17 cellular contexts compared by ENCODE assay signal in genomic region chr4:40579983-40580382, GRCh38. TPM values are rescaled to one million over a fixed set of nuclear protein-coding genes. Genes with fewer than 3 reads are reported as not detected.
A peak's percentile ranks its signal among the peaks of the same experiment; 100 is the strongest.
DNase-seq lines count a peak whose midpoint lies in the region; ATAC-seq and TF ChIP-seq lines count a peak whose summit lies in the region.
"Had no signal": no experiment of that assay in that cellular context is flagged by ENCODE, and none has a peak within 500 bp of the region (broad histone marks: within the 10 kb centered on the region; RNA-seq: fewer than 3 reads in every experiment).

No MANE protein-coding gene starts in this region.

- no peak overlapping the region for H3K4me3 Mint-ChIP-seq in stimulated activated memory B cell treated with anti-CD40 and anti-IgM and Interleukin-4, amounts not matched to agents 10 μg/mL and 1 μg/mL and 100 μg/mL, for 72 hours
- H3K4me3 Mint-ChIP-seq: activated T-cell treated with anti-CD3 and anti-CD28 coated beads, Interleukin-2, amount 50 U/mL, for 24 hours; nephron progenitor cell had no signal

- peaks cover 5% of the 10 kb centered on the region for H3K9me3 Mint-ChIP-seq in stimulated activated memory B cell treated with anti-CD40 and anti-IgM and Interleukin-4, amounts not matched to agents 10 μg/mL and 1 μg/mL and 100 μg/mL, for 72 hours
- H3K9me3 Mint-ChIP-seq: activated T-cell treated with anti-CD3 and anti-CD28 coated beads, Interleukin-2, amount 50 U/mL, for 24 hours; nephron progenitor cell had no signal

- DNase-seq in ELR (ENCODE audit: low read depth) (peak; percentile 88), NCI-H226 (peak; percentile 31), epithelial cell of proximal tubule (ENCODE audit: low read depth) (peak; percentile 76), NCI-H2196 treated with DMSO at 0.1 percent for 48 hours (lab: John Stamatoyannopoulos, UW; ENCODE audit: unreplicated experiment) (no peak), superior temporal gyrus (ENCODE audit: extremely low spot score) (no peak)
- no peak for DNase-seq in central memory CD4-positive, alpha-beta T cell
- DNase-seq: activated T-cell treated with anti-CD3 and anti-CD28 coated beads, Interleukin-2, amount 50 U/mL, for 24 hours; anterior cingulate cortex; effector CD8-positive, alpha-beta T cell; head of caudate nucleus; left lung; MM.1S; NCI-H2171; nephron progenitor cell; testis had no signal

- H3K36me3 Mint-ChIP-seq in stimulated activated memory B cell treated with anti-CD40 and anti-IgM and Interleukin-4, amounts not matched to agents 10 μg/mL and 1 μg/mL and 100 μg/mL, for 72 hours, result peaks cover 6% of the 10 kb centered on the region

- no peak for ATAC-seq in stimulated activated memory B cell treated with anti-CD40 and anti-IgM and Interleukin-4, amounts not matched to agents 10 μg/mL and 1 μg/mL and 100 μg/mL, for 72 hours
- ATAC-seq: HCT116, left lung had no signal

- peak overlapping the region; percentile 47 for H3K27ac Mint-ChIP-seq in stimulated activated memory B cell treated with anti-CD40 and anti-IgM and Interleukin-4, amounts not matched to agents 10 μg/mL and 1 μg/mL and 100 μg/mL, for 72 hours
- H3K27ac Mint-ChIP-seq: activated T-cell treated with anti-CD3 and anti-CD28 coated beads, Interleukin-2, amount 50 U/mL, for 24 hours; nephron progenitor cell had no signal

- peaks cover 53% of the 10 kb centered on the region for H3K4me1 Mint-ChIP-seq in stimulated activated memory B cell treated with anti-CD40 and anti-IgM and Interleukin-4, amounts not matched to agents 10 μg/mL and 1 μg/mL and 100 μg/mL, for 72 hours

- H3K27me3 Mint-ChIP-seq in stimulated activated memory B cell treated with anti-CD40 and anti-IgM and Interleukin-4, amounts not matched to agents 10 μg/mL and 1 μg/mL and 100 μg/mL, for 72 hours, result no peaks in the 10 kb centered on the region
- H3K27me3 Mint-ChIP-seq: activated T-cell treated with anti-CD3 and anti-CD28 coated beads, Interleukin-2, amount 50 U/mL, for 24 hours had no signal

- no peak for TF ChIP-seq CTCF in epithelial cell of proximal tubule (conservative IDR thresholded peaks at IDR 0.05; ENCODE audit: low read depth, low read length)

- no peak overlapping the region for H3K4me3 ChIP-seq in epithelial cell of proximal tubule (ENCODE audit: low read depth, low read length)
- H3K4me3 ChIP-seq: left lung, testis had no signal

RNA-seq across cellular contexts. Expression of gene RBM47, which starts 49.7 kb away (rescaled TPM):
- 33.1 and 42.9 TPM in 2 replicates for total RNA-seq in epithelial cell of proximal tubule

Comparison
In these comparisons a context has a peak if more than half of its experiments do, and no peak if none do; other contexts are left out.
1. DNase-seq: peak in ELR (single experiment), NCI-H226 (single experiment) and epithelial cell of proximal tubule (single experiment); none in NCI-H2196 treated with DMSO at 0.1 percent for 48 hours (single experiment), superior temporal gyrus (single experiment) and central memory CD4-positive, alpha-beta T cell (single experiment).